Comparison of ENCODE assay signal across 1 cellular context in the genomic region with DNA sequence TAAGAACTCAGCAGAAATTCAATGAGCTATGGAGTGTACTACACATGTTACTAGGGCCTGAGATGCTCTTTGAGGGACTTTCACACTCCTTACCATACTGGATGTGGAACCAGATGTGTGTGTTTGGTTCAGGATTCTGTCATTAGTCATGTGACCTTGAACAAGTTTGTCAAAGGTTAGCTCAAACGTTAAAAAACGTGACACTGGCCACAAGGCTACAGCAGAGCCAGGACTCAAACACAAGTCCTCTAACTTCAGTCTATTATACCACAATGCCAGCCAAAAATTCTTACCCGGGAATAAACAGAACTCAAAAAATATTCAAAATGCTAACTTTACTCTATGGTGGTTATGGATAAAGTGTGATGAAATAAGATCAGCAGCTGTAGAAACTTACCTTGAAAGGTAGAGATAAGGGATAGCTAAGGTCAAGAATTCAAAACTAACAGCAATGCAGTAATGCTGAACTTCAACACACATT.
TF ChIP-seq lines count a peak whose summit lies in the region.

No MANE protein-coding gene starts in this region.

TF ChIP-seq in HepG2, 621 proteins besides CTCF, POLR2A, EP300 and RAD21 (continued from another document and continues in another):
- no peak for TF ChIP-seq ELF1 (CRISPR knock-in tag; IDR thresholded peaks at IDR 0.05)
- TF ChIP-seq SOX13 (IDR thresholded peaks at IDR 0.05): no peak
- peak in 1 of 2 experiments; percentile 50; a peak in 2 of 4 replicates for TF ChIP-seq SOX13 (CRISPR knock-in tag; conservative IDR thresholded peaks at IDR 0.05 in 1 of 2, IDR thresholded peaks at IDR 0.05 in 1 of 2)
- TF ChIP-seq PPARG (CRISPR knock-in tag; conservative IDR thresholded peaks at IDR 0.05): peak; percentile 87
- TF ChIP-seq ZNF331 (CRISPR knock-in tag; IDR thresholded peaks at IDR 0.05): 0 out of 2 replicates have a peak, but pooled peaks have one; percentile 42
- peak; percentile 54; the same call in 1 of the 2 replicates for TF ChIP-seq RAD51 (IDR thresholded peaks at IDR 0.05; ENCODE audit: borderline replicate concordance)
- TF ChIP-seq FOSL2 (CRISPR knock-in tag; IDR thresholded peaks at IDR 0.05): peak; percentile 68
- TF ChIP-seq, protein P1, sequence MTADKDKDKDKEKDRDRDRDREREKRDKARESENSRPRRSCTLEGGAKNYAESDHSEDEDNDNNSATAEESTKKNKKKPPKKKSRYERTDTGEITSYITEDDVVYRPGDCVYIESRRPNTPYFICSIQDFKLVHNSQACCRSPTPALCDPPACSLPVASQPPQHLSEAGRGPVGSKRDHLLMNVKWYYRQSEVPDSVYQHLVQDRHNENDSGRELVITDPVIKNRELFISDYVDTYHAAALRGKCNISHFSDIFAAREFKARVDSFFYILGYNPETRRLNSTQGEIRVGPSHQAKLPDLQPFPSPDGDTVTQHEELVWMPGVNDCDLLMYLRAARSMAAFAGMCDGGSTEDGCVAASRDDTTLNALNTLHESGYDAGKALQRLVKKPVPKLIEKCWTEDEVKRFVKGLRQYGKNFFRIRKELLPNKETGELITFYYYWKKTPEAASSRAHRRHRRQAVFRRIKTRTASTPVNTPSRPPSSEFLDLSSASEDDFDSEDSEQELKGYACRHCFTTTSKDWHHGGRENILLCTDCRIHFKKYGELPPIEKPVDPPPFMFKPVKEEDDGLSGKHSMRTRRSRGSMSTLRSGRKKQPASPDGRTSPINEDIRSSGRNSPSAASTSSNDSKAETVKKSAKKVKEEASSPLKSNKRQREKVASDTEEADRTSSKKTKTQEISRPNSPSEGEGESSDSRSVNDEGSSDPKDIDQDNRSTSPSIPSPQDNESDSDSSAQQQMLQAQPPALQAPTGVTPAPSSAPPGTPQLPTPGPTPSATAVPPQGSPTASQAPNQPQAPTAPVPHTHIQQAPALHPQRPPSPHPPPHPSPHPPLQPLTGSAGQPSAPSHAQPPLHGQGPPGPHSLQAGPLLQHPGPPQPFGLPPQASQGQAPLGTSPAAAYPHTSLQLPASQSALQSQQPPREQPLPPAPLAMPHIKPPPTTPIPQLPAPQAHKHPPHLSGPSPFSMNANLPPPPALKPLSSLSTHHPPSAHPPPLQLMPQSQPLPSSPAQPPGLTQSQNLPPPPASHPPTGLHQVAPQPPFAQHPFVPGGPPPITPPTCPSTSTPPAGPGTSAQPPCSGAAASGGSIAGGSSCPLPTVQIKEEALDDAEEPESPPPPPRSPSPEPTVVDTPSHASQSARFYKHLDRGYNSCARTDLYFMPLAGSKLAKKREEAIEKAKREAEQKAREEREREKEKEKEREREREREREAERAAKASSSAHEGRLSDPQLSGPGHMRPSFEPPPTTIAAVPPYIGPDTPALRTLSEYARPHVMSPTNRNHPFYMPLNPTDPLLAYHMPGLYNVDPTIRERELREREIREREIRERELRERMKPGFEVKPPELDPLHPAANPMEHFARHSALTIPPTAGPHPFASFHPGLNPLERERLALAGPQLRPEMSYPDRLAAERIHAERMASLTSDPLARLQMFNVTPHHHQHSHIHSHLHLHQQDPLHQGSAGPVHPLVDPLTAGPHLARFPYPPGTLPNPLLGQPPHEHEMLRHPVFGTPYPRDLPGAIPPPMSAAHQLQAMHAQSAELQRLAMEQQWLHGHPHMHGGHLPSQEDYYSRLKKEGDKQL (CRISPR knock-in tag; IDR thresholded peaks at IDR 0.05; ENCODE audit: low read depth): 0 out of 2 replicates have a peak, but pooled peaks have one; percentile 23
- TF ChIP-seq, protein P2, sequence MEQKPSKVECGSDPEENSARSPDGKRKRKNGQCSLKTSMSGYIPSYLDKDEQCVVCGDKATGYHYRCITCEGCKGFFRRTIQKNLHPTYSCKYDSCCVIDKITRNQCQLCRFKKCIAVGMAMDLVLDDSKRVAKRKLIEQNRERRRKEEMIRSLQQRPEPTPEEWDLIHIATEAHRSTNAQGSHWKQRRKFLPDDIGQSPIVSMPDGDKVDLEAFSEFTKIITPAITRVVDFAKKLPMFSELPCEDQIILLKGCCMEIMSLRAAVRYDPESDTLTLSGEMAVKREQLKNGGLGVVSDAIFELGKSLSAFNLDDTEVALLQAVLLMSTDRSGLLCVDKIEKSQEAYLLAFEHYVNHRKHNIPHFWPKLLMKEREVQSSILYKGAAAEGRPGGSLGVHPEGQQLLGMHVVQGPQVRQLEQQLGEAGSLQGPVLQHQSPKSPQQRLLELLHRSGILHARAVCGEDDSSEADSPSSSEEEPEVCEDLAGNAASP (CRISPR knock-in tag; IDR thresholded peaks at IDR 0.05; ENCODE audit: borderline replicate concordance): peak; percentile 13; the same call in 1 of the 2 replicates
- TF ChIP-seq NCOA2 (CRISPR knock-in tag; IDR thresholded peaks at IDR 0.05): peak; percentile 14; the same call in 1 of the 2 replicates
- peak; percentile 87 for TF ChIP-seq BHLHE40 (IDR thresholded peaks at IDR 0.05; ENCODE audit: low read length)
- TF ChIP-seq, protein P3, sequence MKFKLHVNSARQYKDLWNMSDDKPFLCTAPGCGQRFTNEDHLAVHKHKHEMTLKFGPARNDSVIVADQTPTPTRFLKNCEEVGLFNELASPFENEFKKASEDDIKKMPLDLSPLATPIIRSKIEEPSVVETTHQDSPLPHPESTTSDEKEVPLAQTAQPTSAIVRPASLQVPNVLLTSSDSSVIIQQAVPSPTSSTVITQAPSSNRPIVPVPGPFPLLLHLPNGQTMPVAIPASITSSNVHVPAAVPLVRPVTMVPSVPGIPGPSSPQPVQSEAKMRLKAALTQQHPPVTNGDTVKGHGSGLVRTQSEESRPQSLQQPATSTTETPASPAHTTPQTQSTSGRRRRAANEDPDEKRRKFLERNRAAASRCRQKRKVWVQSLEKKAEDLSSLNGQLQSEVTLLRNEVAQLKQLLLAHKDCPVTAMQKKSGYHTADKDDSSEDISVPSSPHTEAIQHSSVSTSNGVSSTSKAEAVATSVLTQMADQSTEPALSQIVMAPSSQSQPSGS (CRISPR knock-in tag; IDR thresholded peaks at IDR 0.05): 0 out of 2 replicates have a peak, but pooled peaks have one; percentile 23
- TF ChIP-seq THAP11 (CRISPR knock-in tag; IDR thresholded peaks at IDR 0.05): 0 out of 2 replicates have a peak, but pooled peaks have one; percentile 15
- 0 out of 2 replicates have a peak, but pooled peaks have one; percentile 26 for TF ChIP-seq RARA (CRISPR knock-in tag; IDR thresholded peaks at IDR 0.05)
- no peak for TF ChIP-seq SIN3A (IDR thresholded peaks at IDR 0.05; ENCODE audit: borderline replicate concordance, low read depth, low read length)
- TF ChIP-seq ZNF329 (CRISPR knock-in tag; IDR thresholded peaks at IDR 0.05; ENCODE audit: low read depth): no peak
- TF ChIP-seq ZEB1 (IDR thresholded peaks at IDR 0.05; ENCODE audit: insufficient replicate concordance, low read depth): no peak
- peak; percentile 51; the same call in 1 of the 2 replicates for TF ChIP-seq GATAD2A (CRISPR knock-in tag; IDR thresholded peaks at IDR 0.05)
- TF ChIP-seq RXRB (CRISPR knock-in tag; IDR thresholded peaks at IDR 0.05; ENCODE audit: borderline replicate concordance): peak; percentile 55
- TF ChIP-seq ZNF3 (CRISPR knock-in tag; IDR thresholded peaks at IDR 0.05): peak; percentile 60; the same call in 1 of the 2 replicates
- TF ChIP-seq NR2F6 (IDR thresholded peaks at IDR 0.05): no peak; the same call in 1 of the 2 replicates
- TF ChIP-seq NR2F6 (CRISPR knock-in tag; IDR thresholded peaks at IDR 0.05): peak; percentile 42; the same call in 1 of the 2 replicates
- TF ChIP-seq, protein P4, sequence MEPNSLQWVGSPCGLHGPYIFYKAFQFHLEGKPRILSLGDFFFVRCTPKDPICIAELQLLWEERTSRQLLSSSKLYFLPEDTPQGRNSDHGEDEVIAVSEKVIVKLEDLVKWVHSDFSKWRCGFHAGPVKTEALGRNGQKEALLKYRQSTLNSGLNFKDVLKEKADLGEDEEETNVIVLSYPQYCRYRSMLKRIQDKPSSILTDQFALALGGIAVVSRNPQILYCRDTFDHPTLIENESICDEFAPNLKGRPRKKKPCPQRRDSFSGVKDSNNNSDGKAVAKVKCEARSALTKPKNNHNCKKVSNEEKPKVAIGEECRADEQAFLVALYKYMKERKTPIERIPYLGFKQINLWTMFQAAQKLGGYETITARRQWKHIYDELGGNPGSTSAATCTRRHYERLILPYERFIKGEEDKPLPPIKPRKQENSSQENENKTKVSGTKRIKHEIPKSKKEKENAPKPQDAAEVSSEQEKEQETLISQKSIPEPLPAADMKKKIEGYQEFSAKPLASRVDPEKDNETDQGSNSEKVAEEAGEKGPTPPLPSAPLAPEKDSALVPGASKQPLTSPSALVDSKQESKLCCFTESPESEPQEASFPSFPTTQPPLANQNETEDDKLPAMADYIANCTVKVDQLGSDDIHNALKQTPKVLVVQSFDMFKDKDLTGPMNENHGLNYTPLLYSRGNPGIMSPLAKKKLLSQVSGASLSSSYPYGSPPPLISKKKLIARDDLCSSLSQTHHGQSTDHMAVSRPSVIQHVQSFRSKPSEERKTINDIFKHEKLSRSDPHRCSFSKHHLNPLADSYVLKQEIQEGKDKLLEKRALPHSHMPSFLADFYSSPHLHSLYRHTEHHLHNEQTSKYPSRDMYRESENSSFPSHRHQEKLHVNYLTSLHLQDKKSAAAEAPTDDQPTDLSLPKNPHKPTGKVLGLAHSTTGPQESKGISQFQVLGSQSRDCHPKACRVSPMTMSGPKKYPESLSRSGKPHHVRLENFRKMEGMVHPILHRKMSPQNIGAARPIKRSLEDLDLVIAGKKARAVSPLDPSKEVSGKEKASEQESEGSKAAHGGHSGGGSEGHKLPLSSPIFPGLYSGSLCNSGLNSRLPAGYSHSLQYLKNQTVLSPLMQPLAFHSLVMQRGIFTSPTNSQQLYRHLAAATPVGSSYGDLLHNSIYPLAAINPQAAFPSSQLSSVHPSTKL (CRISPR knock-in tag; IDR thresholded peaks at IDR 0.05): peak; percentile 29; the same call in 1 of the 2 replicates
- peak; percentile 57 for TF ChIP-seq SAP130 (CRISPR knock-in tag; IDR thresholded peaks at IDR 0.05; ENCODE audit: low read depth)
- TF ChIP-seq, protein P5, sequence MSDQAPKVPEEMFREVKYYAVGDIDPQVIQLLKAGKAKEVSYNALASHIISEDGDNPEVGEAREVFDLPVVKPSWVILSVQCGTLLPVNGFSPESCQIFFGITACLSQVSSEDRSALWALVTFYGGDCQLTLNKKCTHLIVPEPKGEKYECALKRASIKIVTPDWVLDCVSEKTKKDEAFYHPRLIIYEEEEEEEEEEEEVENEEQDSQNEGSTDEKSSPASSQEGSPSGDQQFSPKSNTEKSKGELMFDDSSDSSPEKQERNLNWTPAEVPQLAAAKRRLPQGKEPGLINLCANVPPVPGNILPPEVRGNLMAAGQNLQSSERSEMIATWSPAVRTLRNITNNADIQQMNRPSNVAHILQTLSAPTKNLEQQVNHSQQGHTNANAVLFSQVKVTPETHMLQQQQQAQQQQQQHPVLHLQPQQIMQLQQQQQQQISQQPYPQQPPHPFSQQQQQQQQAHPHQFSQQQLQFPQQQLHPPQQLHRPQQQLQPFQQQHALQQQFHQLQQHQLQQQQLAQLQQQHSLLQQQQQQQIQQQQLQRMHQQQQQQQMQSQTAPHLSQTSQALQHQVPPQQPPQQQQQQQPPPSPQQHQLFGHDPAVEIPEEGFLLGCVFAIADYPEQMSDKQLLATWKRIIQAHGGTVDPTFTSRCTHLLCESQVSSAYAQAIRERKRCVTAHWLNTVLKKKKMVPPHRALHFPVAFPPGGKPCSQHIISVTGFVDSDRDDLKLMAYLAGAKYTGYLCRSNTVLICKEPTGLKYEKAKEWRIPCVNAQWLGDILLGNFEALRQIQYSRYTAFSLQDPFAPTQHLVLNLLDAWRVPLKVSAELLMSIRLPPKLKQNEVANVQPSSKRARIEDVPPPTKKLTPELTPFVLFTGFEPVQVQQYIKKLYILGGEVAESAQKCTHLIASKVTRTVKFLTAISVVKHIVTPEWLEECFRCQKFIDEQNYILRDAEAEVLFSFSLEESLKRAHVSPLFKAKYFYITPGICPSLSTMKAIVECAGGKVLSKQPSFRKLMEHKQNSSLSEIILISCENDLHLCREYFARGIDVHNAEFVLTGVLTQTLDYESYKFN (CRISPR knock-in tag; conservative IDR thresholded peaks at IDR 0.05): peak; percentile 65
- TF ChIP-seq FOXA3 (CRISPR knock-in tag; IDR thresholded peaks at IDR 0.05): 0 out of 2 replicates have a peak, but pooled peaks have one; percentile 15
- peak; percentile 25; the same call in 1 of the 2 replicates for TF ChIP-seq CREM (IDR thresholded peaks at IDR 0.05)
- TF ChIP-seq CREM (CRISPR knock-in tag; IDR thresholded peaks at IDR 0.05): no peak
- TF ChIP-seq RBM39 (IDR thresholded peaks at IDR 0.05; ENCODE audit: low read depth, low read length, poor library complexity, severe bottlenecking): no peak
- TF ChIP-seq FOXP1 (IDR thresholded peaks at IDR 0.05): no peak
- 0 out of 2 replicates have a peak, but pooled peaks have one; percentile 12 for TF ChIP-seq FOXP1 (CRISPR knock-in tag; IDR thresholded peaks at IDR 0.05)
- TF ChIP-seq, protein P6, sequence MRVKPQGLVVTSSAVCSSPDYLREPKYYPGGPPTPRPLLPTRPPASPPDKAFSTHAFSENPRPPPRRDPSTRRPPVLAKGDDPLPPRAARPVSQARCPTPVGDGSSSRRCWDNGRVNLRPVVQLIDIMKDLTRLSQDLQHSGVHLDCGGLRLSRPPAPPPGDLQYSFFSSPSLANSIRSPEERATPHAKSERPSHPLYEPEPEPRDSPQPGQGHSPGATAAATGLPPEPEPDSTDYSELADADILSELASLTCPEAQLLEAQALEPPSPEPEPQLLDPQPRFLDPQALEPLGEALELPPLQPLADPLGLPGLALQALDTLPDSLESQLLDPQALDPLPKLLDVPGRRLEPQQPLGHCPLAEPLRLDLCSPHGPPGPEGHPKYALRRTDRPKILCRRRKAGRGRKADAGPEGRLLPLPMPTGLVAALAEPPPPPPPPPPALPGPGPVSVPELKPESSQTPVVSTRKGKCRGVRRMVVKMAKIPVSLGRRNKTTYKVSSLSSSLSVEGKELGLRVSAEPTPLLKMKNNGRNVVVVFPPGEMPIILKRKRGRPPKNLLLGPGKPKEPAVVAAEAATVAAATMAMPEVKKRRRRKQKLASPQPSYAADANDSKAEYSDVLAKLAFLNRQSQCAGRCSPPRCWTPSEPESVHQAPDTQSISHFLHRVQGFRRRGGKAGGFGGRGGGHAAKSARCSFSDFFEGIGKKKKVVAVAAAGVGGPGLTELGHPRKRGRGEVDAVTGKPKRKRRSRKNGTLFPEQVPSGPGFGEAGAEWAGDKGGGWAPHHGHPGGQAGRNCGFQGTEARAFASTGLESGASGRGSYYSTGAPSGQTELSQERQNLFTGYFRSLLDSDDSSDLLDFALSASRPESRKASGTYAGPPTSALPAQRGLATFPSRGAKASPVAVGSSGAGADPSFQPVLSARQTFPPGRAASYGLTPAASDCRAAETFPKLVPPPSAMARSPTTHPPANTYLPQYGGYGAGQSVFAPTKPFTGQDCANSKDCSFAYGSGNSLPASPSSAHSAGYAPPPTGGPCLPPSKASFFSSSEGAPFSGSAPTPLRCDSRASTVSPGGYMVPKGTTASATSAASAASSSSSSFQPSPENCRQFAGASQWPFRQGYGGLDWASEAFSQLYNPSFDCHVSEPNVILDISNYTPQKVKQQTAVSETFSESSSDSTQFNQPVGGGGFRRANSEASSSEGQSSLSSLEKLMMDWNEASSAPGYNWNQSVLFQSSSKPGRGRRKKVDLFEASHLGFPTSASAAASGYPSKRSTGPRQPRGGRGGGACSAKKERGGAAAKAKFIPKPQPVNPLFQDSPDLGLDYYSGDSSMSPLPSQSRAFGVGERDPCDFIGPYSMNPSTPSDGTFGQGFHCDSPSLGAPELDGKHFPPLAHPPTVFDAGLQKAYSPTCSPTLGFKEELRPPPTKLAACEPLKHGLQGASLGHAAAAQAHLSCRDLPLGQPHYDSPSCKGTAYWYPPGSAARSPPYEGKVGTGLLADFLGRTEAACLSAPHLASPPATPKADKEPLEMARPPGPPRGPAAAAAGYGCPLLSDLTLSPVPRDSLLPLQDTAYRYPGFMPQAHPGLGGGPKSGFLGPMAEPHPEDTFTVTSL (CRISPR knock-in tag; IDR thresholded peaks at IDR 0.05; ENCODE audit: borderline replicate concordance): 0 out of 2 replicates have a peak, but pooled peaks have one; percentile 38
- TF ChIP-seq ZMYM4 (CRISPR knock-in tag; IDR thresholded peaks at IDR 0.05): 0 out of 2 replicates have a peak, but pooled peaks have one; percentile 12
- 0 out of 2 replicates have a peak, but pooled peaks have one; percentile 46 for TF ChIP-seq FOXK1 (CRISPR knock-in tag; IDR thresholded peaks at IDR 0.05; ENCODE audit: borderline replicate concordance, low read depth)
- TF ChIP-seq ERF (CRISPR knock-in tag; IDR thresholded peaks at IDR 0.05): peak; percentile 63; the same call in 1 of the 2 replicates
